Comparison of ENCODE assay signal across 9 cellular contexts in the genomic region with DNA sequence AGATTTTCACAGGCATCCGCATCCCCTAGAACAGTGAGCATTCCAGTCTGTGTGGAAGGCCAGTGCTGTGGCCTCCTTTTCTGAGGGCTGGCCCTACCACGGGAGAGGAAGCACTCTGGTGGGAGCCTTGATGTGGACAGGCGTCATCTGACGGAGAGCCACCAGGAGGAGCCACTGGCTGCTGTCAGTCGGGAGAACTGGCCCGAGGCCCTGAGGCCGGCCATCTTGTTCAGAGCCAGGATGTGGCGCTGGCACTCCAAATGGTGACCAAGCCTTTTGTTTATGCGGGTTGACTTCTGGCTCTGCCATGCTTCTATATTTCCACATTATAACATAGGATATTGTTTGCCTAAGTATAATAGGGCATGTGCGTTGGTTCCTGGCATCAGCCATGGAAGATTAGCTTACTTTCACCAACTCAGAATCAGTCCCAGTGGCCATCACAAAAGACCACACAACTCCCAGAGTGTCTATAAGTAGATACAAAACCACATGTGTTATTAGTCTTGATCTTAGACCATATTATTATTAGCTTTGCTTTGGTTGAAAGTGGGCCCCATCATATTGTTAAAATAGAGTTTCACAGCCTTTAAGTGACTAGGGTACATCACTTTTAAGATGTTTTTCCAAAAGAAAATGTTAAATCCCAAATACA.
DNase-seq lines count a peak whose midpoint lies in the region; ATAC-seq, FAIRE-seq and TF ChIP-seq lines count a peak whose summit lies in the region.
"Had no signal": no experiment of that assay in that cellular context is flagged by ENCODE, and none has a peak within 500 bp of the region (broad histone marks: within the 10 kb centered on the region; RNA-seq: fewer than 3 reads in every experiment).

No MANE protein-coding gene starts in this region.

- no peaks in the 10 kb centered on the region for H3K9me3 ChIP-seq in endothelial cell of umbilical vein (replicated peaks; ENCODE audit: control insufficient read depth, insufficient read depth, low read length)
- H3K9me3 ChIP-seq: colonic mucosa had no signal

- H3K4me3 ChIP-seq in endothelial cell of umbilical vein (replicated peaks in 1 of 3; ENCODE audit: insufficient read depth in 1 of 3, low read depth in 1 of 3, low read length in 3 of 3), result no peak overlapping the region
- H3K4me3 ChIP-seq: colonic mucosa had no signal

- no peak overlapping the region for H3K4me2 ChIP-seq in endothelial cell of umbilical vein (ENCODE audit: insufficient read depth, low read length)

- no peaks in the 10 kb centered on the region for H3K79me2 ChIP-seq in endothelial cell of umbilical vein (ENCODE audit: control insufficient read depth, insufficient read depth, low read length)

- peaks cover 1% of the 10 kb centered on the region for H3K4me1 ChIP-seq in endothelial cell of umbilical vein (ENCODE audit: control insufficient read depth, extremely low read depth, insufficient read depth, low read length)
- H3K4me1 ChIP-seq: colonic mucosa had no signal

- ATAC-seq in GM18907 (IDR thresholded peaks at IDR 0.05; ENCODE audit: unreplicated experiment) (no peak), GM21723 (IDR thresholded peaks at IDR 0.05; ENCODE audit: unreplicated experiment) (no peak)

- no peak for FAIRE-seq in endothelial cell of umbilical vein (lab: Jason Lieb, UNC)

- dilution Hi-C loops in endothelial cell of umbilical vein (cut with MboI; ENCODE audit: extremely low pct_ligation_motif_present, low sequenced_read_pairs), result no loop called here

- TF ChIP-seq POLR2A in endothelial cell of umbilical vein (IDR thresholded peaks at IDR 0.05; ENCODE audit: low read depth, low read length), result no peak

- no peaks in the 10 kb centered on the region for H3K9me1 ChIP-seq in endothelial cell of umbilical vein (replicated peaks; ENCODE audit: control insufficient read depth, extremely low read depth, insufficient read depth, low read length)

- DNase-seq in ACHN (peak; percentile 25), GDM1 (lab: John Stamatoyannopoulos, UW) (peak; percentile 27), OCI-M1 (lab: John Stamatoyannopoulos, UW) (peak; percentile 69), endothelial cell of umbilical vein (ENCODE audit: low read depth, low spot score) (no peak), DMS79 (lab: John Stamatoyannopoulos, UW) (no peak), T-helper 9 cell (no peak)
- DNase-seq: colonic mucosa had no signal

- peak; percentile 12 to 28 for TF ChIP-seq CTCF in endothelial cell of umbilical vein (IDR thresholded peaks at IDR 0.05; ENCODE audit: extremely low read depth in 1 of 2, insufficient read depth in 1 of 2, low read depth in 1 of 2, low read length in 2 of 2)

- BruUV-seq in endothelial cell of umbilical vein (replicated peaks; lab: Mats Ljungman, UMichigan), result no TSS peak

- intact Hi-C loops in endothelial cell of umbilical vein (cut with micrococcal nuclease), result no loop called here

- H3K27me3 ChIP-seq in endothelial cell of umbilical vein (ENCODE audit: control insufficient read depth in 2 of 2, insufficient read depth in 2 of 2, low read length in 2 of 2), result no peaks in the 10 kb centered on the region
- H3K27me3 ChIP-seq: colonic mucosa had no signal

- H4K20me1 ChIP-seq in endothelial cell of umbilical vein (replicated peaks; ENCODE audit: control insufficient read depth, extremely low read depth, insufficient read depth, low read length), result no peaks in the 10 kb centered on the region

- H3K27ac ChIP-seq in endothelial cell of umbilical vein (ENCODE audit: insufficient read depth, low read depth, low read length), result no peak overlapping the region
- H3K27ac ChIP-seq: colonic mucosa had no signal

- POLR2A ChIA-PET in endothelial cell of umbilical vein (lab: Charles Lee), result no interaction called here

- no peaks in the 10 kb centered on the region for H3K36me3 ChIP-seq in endothelial cell of umbilical vein (ENCODE audit: control insufficient read depth in 2 of 2, extremely low read depth in 1 of 2, insufficient read depth in 2 of 2, low read length in 2 of 2)
- H3K36me3 ChIP-seq: colonic mucosa had no signal

- no peak overlapping the region for H2AFZ ChIP-seq in endothelial cell of umbilical vein (ENCODE audit: low read depth, low read length)

- no peak overlapping the region for H3K9ac ChIP-seq in endothelial cell of umbilical vein (replicated peaks; ENCODE audit: extremely low read depth, insufficient read depth, low read length)

- CTCF ChIA-PET in endothelial cell of umbilical vein (lab: Charles Lee), result interaction anchor here (0.9 to 1.7 kb wide), 5 partner anchors 9 to 388 kb away, joined by 3 to 9 read pairs (median 4); no protein-coding TSS in a partner anchor

- in situ Hi-C loops in ACHN (cut with HindIII; ENCODE audit: low pct_ligation_motif_present, low pct_unique_long_range_greater_than_20kb, low sequenced_read_pairs), result no loop called here

TF ChIP-seq in endothelial cell of umbilical vein, 7 proteins besides CTCF, POLR2A, EP300 and RAD21:
- no peak for TF ChIP-seq POLR2AphosphoS5 (IDR thresholded peaks at IDR 0.05; ENCODE audit: insufficient read depth, low read depth, low read length)
- no peak for TF ChIP-seq MYC (IDR thresholded peaks at IDR 0.05; ENCODE audit: low read depth, low read length)
- no peak for TF ChIP-seq EZH2 (IDR thresholded peaks at IDR 0.05; ENCODE audit: borderline replicate concordance, low read depth, low read length, severe bottlenecking)
- TF ChIP-seq JUN (IDR thresholded peaks at IDR 0.05; ENCODE audit: borderline replicate concordance, insufficient read depth, insufficient read length, low read depth), result no peak
- TF ChIP-seq MAX (IDR thresholded peaks at IDR 0.05; ENCODE audit: insufficient read depth, insufficient read length), result no peak
- TF ChIP-seq GATA2 (IDR thresholded peaks at IDR 0.05; ENCODE audit: insufficient read depth, insufficient read length, low read depth, low read length), result no peak
- no peak for TF ChIP-seq FOS (IDR thresholded peaks at IDR 0.05; ENCODE audit: borderline replicate concordance, insufficient read depth, low read length)

Comparison
In these comparisons a context has a peak if more than half of its experiments do, and no peak if none do; other contexts are left out.
1. DNase-seq: peak in ACHN (single experiment), GDM1 (single experiment) and OCI-M1 (single experiment); none in endothelial cell of umbilical vein (single experiment), DMS79 (single experiment) and T-helper 9 cell (single experiment).